ENCODE assay signal across 1 cellular context in genomic region chr11:77551426-77551825, GRCh38. TPM values are rescaled to one million over a fixed set of nuclear protein-coding genes. Genes with fewer than 3 reads are reported as not detected.
"Had no signal": no experiment of that assay in that cellular context is flagged by ENCODE, and none has a peak within 500 bp of the region (broad histone marks: within the 10 kb centered on the region; RNA-seq: fewer than 3 reads in every experiment).

No MANE protein-coding gene starts in this region.

RNA-seq across cellular contexts. Expression of gene AQP11, which starts 38.3 kb away (rescaled TPM):
- total RNA-seq: esophagus mucosa had no signal
